ENCODE assay signal across 24 cellular contexts in the genomic region with DNA sequence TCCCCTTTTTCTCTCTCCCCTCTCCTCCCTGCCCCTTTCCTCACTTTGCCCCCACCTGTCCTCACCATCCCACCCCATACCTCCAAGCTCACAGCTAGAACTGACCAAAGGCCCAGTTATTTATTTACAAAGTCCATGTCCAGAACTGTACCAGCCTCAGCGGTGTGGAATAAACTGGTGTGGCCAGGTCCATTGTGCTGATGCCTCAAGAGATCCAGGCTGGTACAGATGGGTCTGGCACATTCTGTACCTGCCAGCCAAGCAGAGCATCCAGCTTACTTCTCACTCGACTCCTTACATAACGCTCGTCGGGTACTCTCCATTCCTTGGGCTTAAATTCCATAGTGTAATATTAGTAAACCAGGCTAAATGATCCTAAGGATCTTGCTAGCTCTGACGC. TPM values are rescaled to one million over a fixed set of nuclear protein-coding genes. Genes with fewer than 3 reads are reported as not detected.
DNase-seq lines count a peak whose midpoint lies in the region; ATAC-seq, FAIRE-seq and TF ChIP-seq lines count a peak whose summit lies in the region.
"Had no signal": no experiment of that assay in that cellular context is flagged by ENCODE, and none has a peak within 500 bp of the region (broad histone marks: within the 10 kb centered on the region; RNA-seq: fewer than 3 reads in every experiment).

No MANE protein-coding gene starts in this region.

- H3K36me3 ChIP-seq in SK-N-SH (replicated peaks in 1 of 2; ENCODE audit: control insufficient read depth in 1 of 2, insufficient read depth in 2 of 2, low read length in 1 of 2): no peaks in the 10 kb centered on the region
- no peaks in the 10 kb centered on the region for H3K36me3 ChIP-seq in RWPE2 (ENCODE audit: low read depth)
- H3K36me3 ChIP-seq in kidney (ENCODE audit: control insufficient read depth in 1 of 2, insufficient read depth in 2 of 2, low read length in 2 of 2): peaks cover 0 to 3% of the 10 kb centered on the region in 2 donors
- no peaks in the 10 kb centered on the region for H3K36me3 ChIP-seq in spleen
- H3K36me3 ChIP-seq in sigmoid colon: no peaks in the 10 kb centered on the region
- H3K36me3 ChIP-seq: BLaER1 had no signal

- H4K20me1 ChIP-seq in SK-N-SH (ENCODE audit: insufficient read depth): no peaks in the 10 kb centered on the region
- H4K20me1 ChIP-seq: BLaER1 had no signal

- H3K4me2 ChIP-seq in SK-N-SH: no peak overlapping the region
- H3K4me2 ChIP-seq: KMS-11 had no signal

- no peaks in the 10 kb centered on the region for H3K9me2 ChIP-seq in SK-N-SH

- H3K27ac ChIP-seq in SK-N-SH (ENCODE audit: low read depth in 2 of 2, low read length in 1 of 2) (no peak overlapping the region), RWPE2 (ENCODE audit: poor library complexity, severe bottlenecking) (no peak overlapping the region), kidney (ENCODE audit: low read depth in 2 of 2, low read length in 2 of 2) (peak overlapping the region; percentile 87 to 88), spleen (no peak overlapping the region), sigmoid colon (no peak overlapping the region)
- H3K27ac ChIP-seq: 22Rv1, BLaER1, KMS-11 had no signal

- peak overlapping the region; percentile 78; the same call in 1 of the 2 replicates for H2AFZ ChIP-seq in SK-N-SH (ENCODE audit: low read depth)

- CTCF ChIA-PET in SK-N-SH (lab: Yijun Ruan, JAX): interaction anchor here (0.9 to 8.1 kb wide), 17 partner anchors 8 to 544 kb away, joined by 3 to 143 read pairs (median 7); partner anchors contain the start of gene PDZK1IP1

- H3K79me2 ChIP-seq in SK-N-SH (ENCODE audit: insufficient read depth): no peaks in the 10 kb centered on the region

- H3K4me3 ChIP-seq in SK-N-SH (ENCODE audit: low read depth in 2 of 2, low read length in 1 of 2) (no peak overlapping the region), RWPE2 (ENCODE audit: severe bottlenecking) (no peak overlapping the region), kidney (ENCODE audit: low read length in 2 of 2) (peak overlapping the region; percentile 59 to 67), spleen (no peak overlapping the region), sigmoid colon (no peak overlapping the region)

- FAIRE-seq in kidney (lab: Jason Lieb, UNC): no peak
- FAIRE-seq: HTR-8/SVneo had no signal

- H3F3A ChIP-seq in SK-N-SH (replicated peaks; ENCODE audit: insufficient read depth): peaks cover 4% of the 10 kb centered on the region

- H3K27me3 ChIP-seq in SK-N-SH (ENCODE audit: insufficient read depth) (no peaks in the 10 kb centered on the region), RWPE2 (ENCODE audit: insufficient read depth, poor library complexity, severe bottlenecking) (no peaks in the 10 kb centered on the region), spleen (replicated peaks in 1 of 7) (peaks cover 0 to 66% (median 4%) of the 10 kb centered on the region in 7 donors), sigmoid colon (peaks cover 0 to 20% (median 2%) of the 10 kb centered on the region in 3 donors)
- H3K27me3 ChIP-seq: BLaER1 had no signal

- no peak for TF ChIP-seq RAD21 in SK-N-SH (IDR thresholded peaks at IDR 0.05; ENCODE audit: low read length)

- H3K9me3 ChIP-seq in SK-N-SH: no peaks in the 10 kb centered on the region
- no peaks in the 10 kb centered on the region for H3K9me3 ChIP-seq in RWPE2 (ENCODE audit: severe bottlenecking)
- H3K9me3 ChIP-seq in kidney (ENCODE audit: control insufficient read depth in 1 of 2, low read length in 2 of 2): peaks cover 0 to 1% of the 10 kb centered on the region in 2 donors
- peaks cover 0 to 2% (median under 1%) of the 10 kb centered on the region in 8 donors for H3K9me3 ChIP-seq in spleen
- no peaks in the 10 kb centered on the region for H3K9me3 ChIP-seq in sigmoid colon
- H3K9me3 ChIP-seq: BLaER1, Caco-2 had no signal

- H3K4me1 ChIP-seq in SK-N-SH (ENCODE audit: control insufficient read depth in 1 of 2, insufficient read depth in 2 of 2, low read depth in 1 of 2, low read length in 1 of 2): peaks cover 4 to 16% of the 10 kb centered on the region in 2 experiments; a peak in 1 of 4 replicates
- no peaks in the 10 kb centered on the region for H3K4me1 ChIP-seq in RWPE2 (ENCODE audit: insufficient read depth, poor library complexity, severe bottlenecking)
- peaks cover 15 to 23% of the 10 kb centered on the region in 2 donors for H3K4me1 ChIP-seq in kidney (ENCODE audit: control insufficient read depth in 1 of 2, insufficient read depth in 1 of 2, low read depth in 1 of 2, low read length in 2 of 2)
- H3K4me1 ChIP-seq in spleen: peaks cover 0 to 20% (median 10%) of the 10 kb centered on the region in 6 donors
- peaks cover 0 to 14% (median 12%) of the 10 kb centered on the region in 4 donors for H3K4me1 ChIP-seq in sigmoid colon

- H3K9ac ChIP-seq in SK-N-SH (no peak overlapping the region), kidney (ENCODE audit: low read length in 2 of 2) (peak overlapping the region in 1 of 2 donors; percentile 71)
- H3K9ac ChIP-seq: BLaER1 had no signal

- no peak for TF ChIP-seq EP300 in SK-N-SH (IDR thresholded peaks at IDR 0.05; ENCODE audit: borderline replicate concordance in 1 of 2, low read depth in 1 of 2, low read length in 1 of 2)
- TF ChIP-seq EP300 in sigmoid colon (IDR thresholded peaks at IDR 0.05): no peak

- ATAC-seq in SK-N-SH treated with all-trans-retinoic acid at 6 μM for 48 hours (no peak), RWPE2 (ENCODE audit: low read depth) (no peak)

- intact Hi-C loops in kidney (cut with DNase I): no loop called here
- intact Hi-C loops in spleen (cut with DNase I; ENCODE audit: low total_unique reads): loop anchor here (5.0 kb wide), 1 partner anchor 534 kb away; no protein-coding TSS in a partner anchor
- intact Hi-C loops in sigmoid colon (cut with DNase I): loop anchor here (2.0 kb wide), 1 partner anchor 533 kb away; no protein-coding TSS in a partner anchor

- DNase-seq in SK-N-SH: no peak
- DNase-seq in RWPE2 (ENCODE audit: low spot score): peak; percentile 15
- DNase-seq in kidney: no peak
- peak; percentile 17 for DNase-seq in spleen
- DNase-seq in pons (ENCODE audit: low spot score): no peak
- no peak for DNase-seq in stimulated activated CD4-positive, alpha-beta T cell treated with anti-CD3 and anti-CD28 coated beads, Interleukin-2, amount 100 ng/mL, for 48 hours
- no peak for DNase-seq in sigmoid colon
- DNase-seq: ACHN; Caco-2; CD4-positive, alpha-beta T cell; DMS 273 treated with DMSO at 0.1 percent for 48 hours; DMS79 treated with DMSO at 0.1 percent for 48 hours; GOT3; NCI-H1694; NCI-H2081; NCI-H2171 treated with DMSO at 0.1 percent for 48 hours; NCI-H524 treated with DMSO at 0.1 percent for 48 hours; Right ventricle myocardium superior had no signal

- WGBS in SK-N-SH (ENCODE audit: low lambda C conversion rate): 85% methylated on average over 6 of the region's 6 CpGs
- 88 to 90% (median 89%) methylated on average over 6 of the region's 6 CpGs for WGBS in spleen, 5 donors
- WGBS in sigmoid colon, 2 donors: 91% methylated on average over 6 of the region's 6 CpGs

- TF ChIP-seq CTCF in SK-N-SH (IDR thresholded peaks at IDR 0.05) (no peak), RWPE2 (IDR thresholded peaks at IDR 0.05; ENCODE audit: poor library complexity, severe bottlenecking) (no peak), kidney (IDR thresholded peaks at IDR 0.05; ENCODE audit: borderline replicate concordance, extremely low read depth, insufficient read depth) (no peak), spleen (IDR thresholded peaks at IDR 0.05 in 8 of 11, conservative IDR thresholded peaks at IDR 0.05 in 3 of 11) (no peak), sigmoid colon (IDR thresholded peaks at IDR 0.05) (no peak)

- TF ChIP-seq POLR2A in spleen (IDR thresholded peaks at IDR 0.05): no peak
- no peak for TF ChIP-seq POLR2A in sigmoid colon (IDR thresholded peaks at IDR 0.05)

- POLR2A ChIA-PET in SK-N-SH (lab: Yijun Ruan, JAX): no interaction called here

TF ChIP-seq in SK-N-SH, 30 proteins besides CTCF, POLR2A, EP300 and RAD21 (continues in another document):
- TF ChIP-seq EZH2phosphoT487 (IDR thresholded peaks at IDR 0.05; ENCODE audit: borderline replicate concordance, low read depth) (no peak), YY1 (IDR thresholded peaks at IDR 0.05; ENCODE audit: low read depth) (no peak), MAX (IDR thresholded peaks at IDR 0.05; ENCODE audit: low read depth) (no peak)

TF ChIP-seq in SK-N-SH treated with all-trans-retinoic acid at 6 μM for 48 hours, 23 proteins besides CTCF, POLR2A, EP300 and RAD21 (continues in another document):
- no peak for TF ChIP-seq ZFP3 (CRISPR knock-in tag; IDR thresholded peaks at IDR 0.05)

RNA-seq across cellular contexts. Expression of gene PDZK1IP1, which starts 11.8 kb away (rescaled TPM):
- polyA plus RNA-seq in SK-N-SH (2012; rRNA removed) (not detected in 2 replicates), kidney (ENCODE audit: insufficient read depth, low read depth, low replicate concordance) (2,553 TPM), spleen (1 to 10 TPM in 1 of 3 donors, under 1 TPM in 2; 0.22 to 8.3 (median 0.41) TPM), sigmoid colon (100 to 1,000 TPM in 1 of 3 donors, 10 to 100 TPM in 2; 31.9 to 291 (median 35.4) TPM)
- polyA plus RNA-seq in SK-N-SH (2012; cell fraction: cytosol; rRNA removed): not detected in 2 replicates
- polyA plus RNA-seq in SK-N-SH (2012; cell fraction: nucleus; rRNA removed): not detected in 2 replicates
- total RNA-seq in kidney (245 TPM), spleen (10 to 100 TPM in 1 of 7 donors, 1 to 10 TPM in 5, under 1 TPM in 1; 0.76 to 11.0 (median 4.0) TPM), sigmoid colon (not detected)
- total RNA-seq: CD4-positive, alpha-beta T cell; Right ventricle myocardium superior had no signal

RNA-seq across cellular contexts. Expression of gene CYP4A22, which starts 40.8 kb away (rescaled TPM):
- polyA plus RNA-seq in SK-N-SH (2012; rRNA removed) (not detected in 2 replicates), kidney (ENCODE audit: insufficient read depth, low read depth, low replicate concordance) (108 TPM), spleen (not detected), sigmoid colon (not detected)
- not detected in 2 replicates for polyA plus RNA-seq in SK-N-SH (2012; cell fraction: cytosol; rRNA removed)
- polyA plus RNA-seq in SK-N-SH (2012; cell fraction: nucleus; rRNA removed): not detected in 2 replicates
- total RNA-seq in kidney (4.1 TPM), spleen (under 1 TPM in 1 of 7 donors, not detected in 6; 0.43 TPM), sigmoid colon (1 to 10 TPM in 1 of 4 donors, not detected in 3; 1.4 TPM)
- total RNA-seq: Caco-2; CD4-positive, alpha-beta T cell; M059J had no signal

RNA-seq across cellular contexts. Expression of gene TAL1, which starts 54.0 kb away (rescaled TPM):
- polyA plus RNA-seq in SK-N-SH (2012; rRNA removed) (not detected in 2 replicates), kidney (ENCODE audit: insufficient read depth, low read depth, low replicate concordance) (3.1 TPM), spleen (10 to 100 TPM in 1 of 3 donors, 1 to 10 TPM in 2; 2.9 to 12.1 (median 4.4) TPM), sigmoid colon (1 to 10 TPM in 2 of 3 donors, not detected in 1; 1.2 to 1.4 TPM)
- not detected in 2 replicates for polyA plus RNA-seq in SK-N-SH (2012; cell fraction: cytosol; rRNA removed)
- not detected in 2 replicates for polyA plus RNA-seq in SK-N-SH (2012; cell fraction: nucleus; rRNA removed)
- total RNA-seq in kidney (6.5 TPM), spleen (10 to 100 TPM; 12.9 to 24.5 (median 16.0) TPM), sigmoid colon (1 to 10 TPM; 2.3 to 3.9 (median 3.2) TPM)
- total RNA-seq: CD4-positive, alpha-beta T cell; M059J had no signal

Comparison
In these comparisons a context has a peak if more than half of its experiments do, and no peak if none do; other contexts are left out.
1. DNase-seq: peak in RWPE2 (single experiment) and spleen (single experiment); none in SK-N-SH (single experiment), kidney (single experiment), pons (single experiment), stimulated activated CD4-positive, alpha-beta T cell treated with anti-CD3 and anti-CD28 coated beads, Interleukin-2, amount 100 ng/mL, for 48 hours (0 of 2) and sigmoid colon (single experiment).
2. H3K27ac ChIP-seq: peak in kidney (2 of 2); none in SK-N-SH (0 of 2), RWPE2 (single experiment), spleen (0 of 8) and sigmoid colon (0 of 4).
3. H3K4me3 ChIP-seq: peak in kidney (2 of 2); none in SK-N-SH (0 of 2), RWPE2 (single experiment), spleen (0 of 8) and sigmoid colon (0 of 4).
4. RNA of gene CYP4A22, which starts 40.8 kb away (polyA plus RNA-seq): 108 TPM in kidney (single experiment); not detected in SK-N-SH, not detected in spleen and not detected in sigmoid colon; every median in the first group is over 100 times any median in the second.